ENCODE assay signal across 15 cellular contexts in genomic region chr3:129665024-129665768, GRCh38. TPM values are rescaled to one million over a fixed set of nuclear protein-coding genes. Genes with fewer than 3 reads are reported as not detected.
DNase-seq lines count a peak whose midpoint lies in the region; ATAC-seq and TF ChIP-seq lines count a peak whose summit lies in the region.
"Had no signal": no experiment of that assay in that cellular context is flagged by ENCODE, and none has a peak within 500 bp of the region (broad histone marks: within the 10 kb centered on the region; RNA-seq: fewer than 3 reads in every experiment).

No MANE protein-coding gene starts in this region.

- H3K9me3 ChIP-seq in HUES64 (ENCODE audit: insufficient read depth, low read depth, low read length) (no peaks in the 10 kb centered on the region), breast epithelium (no peaks in the 10 kb centered on the region)
- H3K9me3 ChIP-seq: left lung, stomach had no signal

- WGBS in HUES64, result 95% methylated on average over 3 of the region's 3 CpGs

- H3K27me3 ChIP-seq in HUES64 (ENCODE audit: insufficient read depth, low read length) (no peaks in the 10 kb centered on the region), breast epithelium (no peaks in the 10 kb centered on the region)
- H3K27me3 ChIP-seq: left lung, stomach had no signal

- H3K36me3 ChIP-seq in HUES64 (ENCODE audit: insufficient read depth, low read length) (peaks cover 7% of the 10 kb centered on the region), breast epithelium (no peaks in the 10 kb centered on the region)

- H3K27ac ChIP-seq in HUES64 (ENCODE audit: low read depth, low read length) (peak overlapping the region; percentile 19; the same call in 1 of the 2 replicates), breast epithelium (peak overlapping the region; percentile 70 to 86)
- H3K27ac ChIP-seq: left lung, stomach had no signal

- no peak overlapping the region for H3K4me3 Mint-ChIP-seq in activated CD8-positive, alpha-beta T cell treated with anti-CD3 and anti-CD28 coated beads, Interleukin-2, amount 10 ng/mL, durations not matched to agents 7 days and 5 days
- H3K4me3 Mint-ChIP-seq: activated naive CD8-positive, alpha-beta T cell treated with anti-CD3 and anti-CD28 coated beads, Interleukin-2, amount 50 U/mL, for 24 hours; CD4-positive, alpha-beta T cell; T-helper 17 cell had no signal

- no peak for TF ChIP-seq POLR2A in breast epithelium (IDR thresholded peaks at IDR 0.05)

- intact Hi-C loops in breast epithelium (cut with DNase I; ENCODE audit: low total_unique reads), result no loop called here

- H3K27me3 Mint-ChIP-seq in activated CD8-positive, alpha-beta T cell treated with anti-CD3 and anti-CD28 coated beads, Interleukin-2, amount 10 ng/mL, durations not matched to agents 7 days and 5 days (ENCODE audit: low read depth), result no peaks in the 10 kb centered on the region
- H3K27me3 Mint-ChIP-seq: activated naive CD8-positive, alpha-beta T cell treated with anti-CD3 and anti-CD28 coated beads, Interleukin-2, amount 50 U/mL, for 24 hours; CD4-positive, alpha-beta T cell; T-helper 17 cell had no signal

- DNase-seq in AG09309 (ENCODE audit: low read depth) (peak; percentile 28), breast epithelium (ENCODE audit: low spot score in 2 of 2) (no peak), left lobe of liver (ENCODE audit: low spot score) (no peak), NCI-H2196 treated with DMSO at 0.1 percent for 48 hours (lab: John Stamatoyannopoulos, UW; ENCODE audit: unreplicated experiment) (no peak), COLO829 (ENCODE audit: low spot score) (no peak)
- DNase-seq in activated CD8-positive, alpha-beta T cell treated with anti-CD3 and anti-CD28 coated beads, Interleukin-2, amount 10 ng/mL, durations not matched to agents 7 days and 5 days, result no peak
- DNase-seq: activated naive CD8-positive, alpha-beta T cell treated with anti-CD3 and anti-CD28 coated beads, Interleukin-2, amount 50 U/mL, for 24 hours; CD4-positive, alpha-beta T cell; left lung; NCI-H69; stimulated activated CD4-positive, alpha-beta T cell treated with anti-CD3 and anti-CD28 coated beads, Interleukin-4, amount 100 ng/mL, for 1 hour; stomach; T-helper 17 cell had no signal

- no peak for TF ChIP-seq CTCF in AG09309 (IDR thresholded peaks at IDR 0.05; ENCODE audit: control insufficient read depth, insufficient read depth, low read depth, low read length, missing control alignments)
- TF ChIP-seq CTCF in breast epithelium (IDR thresholded peaks at IDR 0.05), result no peak

- H3K9me3 Mint-ChIP-seq in activated CD8-positive, alpha-beta T cell treated with anti-CD3 and anti-CD28 coated beads, Interleukin-2, amount 10 ng/mL, durations not matched to agents 7 days and 5 days (ENCODE audit: insufficient read depth), result no peaks in the 10 kb centered on the region
- H3K9me3 Mint-ChIP-seq: activated naive CD8-positive, alpha-beta T cell treated with anti-CD3 and anti-CD28 coated beads, Interleukin-2, amount 50 U/mL, for 24 hours; CD4-positive, alpha-beta T cell had no signal

- POLR2A ChIA-PET in activated CD8-positive, alpha-beta T cell treated with anti-CD3 and anti-CD28 coated beads, Interleukin-2, amount 10 ng/mL, durations not matched to agents 7 days and 5 days (lab: Charles Lee), result interaction anchor here (0.8 kb wide), 1 partner anchor 11 kb away, joined by 3 read pairs; no protein-coding TSS in a partner anchor

- no peak overlapping the region for H3K27ac Mint-ChIP-seq in activated CD8-positive, alpha-beta T cell treated with anti-CD3 and anti-CD28 coated beads, Interleukin-2, amount 10 ng/mL, durations not matched to agents 7 days and 5 days
- H3K27ac Mint-ChIP-seq: activated naive CD8-positive, alpha-beta T cell treated with anti-CD3 and anti-CD28 coated beads, Interleukin-2, amount 50 U/mL, for 24 hours; CD4-positive, alpha-beta T cell; T-helper 17 cell had no signal

- CTCF ChIA-PET in activated CD8-positive, alpha-beta T cell treated with anti-CD3 and anti-CD28 coated beads, Interleukin-2, amount 10 ng/mL, durations not matched to agents 7 days and 5 days (lab: Charles Lee), result interaction anchor here (1.3 to 1.4 kb wide), 2 partner anchors 16 to 19 kb away, joined by 3 to 5 read pairs; no protein-coding TSS in a partner anchor

- ATAC-seq in left lobe of liver, result peak; percentile 10
- ATAC-seq in GM21825 (IDR thresholded peaks at IDR 0.05; ENCODE audit: unreplicated experiment), result no peak
- no peak for ATAC-seq in activated CD8-positive, alpha-beta T cell treated with anti-CD3 and anti-CD28 coated beads, Interleukin-2, amount 10 ng/mL, durations not matched to agents 7 days and 5 days
- ATAC-seq: activated naive CD8-positive, alpha-beta T cell treated with anti-CD3 and anti-CD28 coated beads, Interleukin-2, amount 50 U/mL, for 24 hours; left lung; T-helper 17 cell had no signal

- H3K36me3 Mint-ChIP-seq in activated CD8-positive, alpha-beta T cell treated with anti-CD3 and anti-CD28 coated beads, Interleukin-2, amount 10 ng/mL, durations not matched to agents 7 days and 5 days (ENCODE audit: low read depth), result no peaks in the 10 kb centered on the region

- H3K4me1 ChIP-seq in HUES64 (ENCODE audit: insufficient read depth, low read length) (peaks cover 36% of the 10 kb centered on the region), breast epithelium (peaks cover 0 to 16% of the 10 kb centered on the region in 2 donors)

- no peaks in the 10 kb centered on the region for H3K4me1 Mint-ChIP-seq in activated CD8-positive, alpha-beta T cell treated with anti-CD3 and anti-CD28 coated beads, Interleukin-2, amount 10 ng/mL, durations not matched to agents 7 days and 5 days (ENCODE audit: low read depth)

- no peak overlapping the region; the same call in 1 of the 2 replicates for H3K9ac ChIP-seq in HUES64 (ENCODE audit: low read depth, low read length)

- H3K4me3 ChIP-seq in AG09309 (ENCODE audit: control insufficient read depth, low read depth, low read length) (no peak overlapping the region), HUES64 (ENCODE audit: low read length) (no peak overlapping the region), breast epithelium (no peak overlapping the region)
- H3K4me3 ChIP-seq: left lung, stomach had no signal

RNA-seq across cellular contexts. Expression of gene PLXND1, which starts 58.7 kb away (rescaled TPM):
- 33.5 TPM for polyA plus RNA-seq in HUES64 (2013, experiment 1 of 2)
- 48.6 TPM for polyA plus RNA-seq in HUES64 (2013, experiment 2 of 2)
- total RNA-seq in breast epithelium, result 100 to 1,000 TPM in 2 of 3 donors, 10 to 100 TPM in 1; 53.6 to 187 (median 118) TPM
- 29.5 TPM for total RNA-seq in left lobe of liver
- total RNA-seq in activated CD8-positive, alpha-beta T cell treated with anti-CD3 and anti-CD28 coated beads, Interleukin-2, amount 10 ng/mL, durations not matched to agents 7 days and 5 days, result 1 to 10 TPM; 3.7 to 4.1 TPM
